19 cellular contexts compared by ENCODE assay signal in the genomic region with DNA sequence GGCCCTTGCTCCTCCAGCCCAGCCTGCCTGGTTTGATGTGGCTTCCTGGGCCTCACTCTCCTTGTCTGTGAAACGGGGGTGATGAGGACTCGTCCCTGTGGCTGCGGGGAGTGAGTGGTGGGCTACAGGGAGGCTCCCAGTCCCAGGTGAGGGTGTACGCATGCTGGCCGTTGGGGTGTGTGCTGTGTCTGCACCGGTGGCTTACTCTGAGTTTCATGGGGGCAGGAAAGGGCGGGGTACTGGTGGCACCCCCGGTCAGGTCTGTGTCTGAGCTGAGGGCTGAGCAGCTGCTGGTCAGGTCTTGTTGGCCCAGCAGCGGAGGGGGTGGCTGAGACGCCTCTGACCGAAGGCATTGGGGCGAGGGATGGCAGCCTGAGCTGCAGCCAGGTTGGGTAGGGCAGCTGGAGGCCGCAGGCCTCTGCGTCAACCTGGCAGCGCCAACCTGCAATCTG.
"Had no signal": no experiment of that assay in that cellular context is flagged by ENCODE, and none has a peak within 500 bp of the region (broad histone marks: within the 10 kb centered on the region; RNA-seq: fewer than 3 reads in every experiment).

No MANE protein-coding gene starts in this region.

- DNase-seq: activated CD4-positive, alpha-beta T cell treated with anti-CD3 and anti-CD28 coated beads, Interleukin-2, amount 50 U/mL, for 4 hours; activated CD4-positive, CD25-positive, alpha-beta regulatory T cell treated with anti-CD3 and anti-CD28 coated beads, Interleukin-2, amount 50 U/mL, for 72 hours; activated gamma-delta T cell; activated naive CD8-positive, alpha-beta T cell treated with anti-CD3 and anti-CD28 coated beads for 36 hours; activated T-cell treated with anti-CD3 and anti-CD28 coated beads, Interleukin-2, amount 50 U/mL, for 48 hours; central memory CD4-positive, alpha-beta T cell; effector CD8-positive, alpha-beta T cell; foreskin keratinocyte; glutamatergic neuron; mesendoderm; right lobe of liver; stomach; T-helper 9 cell; testis; upper lobe of right lung had no signal

- H3K27ac ChIP-seq: foreskin keratinocyte, prostate gland, right lobe of liver, stomach, testis, upper lobe of right lung had no signal

- H3K4me1 Mint-ChIP-seq: nephron had no signal

- H3K9me3 Mint-ChIP-seq: activated naive CD8-positive, alpha-beta T cell treated with anti-CD3 and anti-CD28 coated beads for 36 hours; brain; nephron had no signal

- ATAC-seq: foreskin keratinocyte, right lobe of liver, upper lobe of right lung had no signal

- H3K4me3 ChIP-seq: prostate gland, right lobe of liver, smooth muscle cell, stomach, testis, upper lobe of right lung had no signal

- H3K4me1 ChIP-seq: foreskin keratinocyte, right lobe of liver had no signal

- H3K27ac Mint-ChIP-seq: activated naive CD8-positive, alpha-beta T cell treated with anti-CD3 and anti-CD28 coated beads for 36 hours; nephron had no signal

- H3K36me3 Mint-ChIP-seq: activated naive CD8-positive, alpha-beta T cell treated with anti-CD3 and anti-CD28 coated beads for 36 hours had no signal

- H3K27me3 ChIP-seq: foreskin keratinocyte, right lobe of liver, stomach, testis, upper lobe of right lung had no signal

- H3K27me3 Mint-ChIP-seq: activated naive CD8-positive, alpha-beta T cell treated with anti-CD3 and anti-CD28 coated beads for 36 hours; brain had no signal

- H3K9me3 ChIP-seq: prostate gland, right lobe of liver, stomach, testis, upper lobe of right lung had no signal

- H3K4me3 Mint-ChIP-seq: activated naive CD8-positive, alpha-beta T cell treated with anti-CD3 and anti-CD28 coated beads for 36 hours; brain; nephron had no signal
